Comparison of ENCODE assay signal across 1 cellular context in genomic region chr10:91652364-91652763, GRCh38.
A peak's percentile ranks its signal among the peaks of the same experiment; 100 is the strongest.
TF ChIP-seq lines count a peak whose summit lies in the region.

No MANE protein-coding gene starts in this region.

TF ChIP-seq in SK-N-SH, 30 proteins besides CTCF, POLR2A, EP300 and RAD21 (continued from another document):
- no peak for TF ChIP-seq MEF2A (IDR thresholded peaks at IDR 0.05; ENCODE audit: borderline replicate concordance, low read depth)
- TF ChIP-seq, protein P1, sequence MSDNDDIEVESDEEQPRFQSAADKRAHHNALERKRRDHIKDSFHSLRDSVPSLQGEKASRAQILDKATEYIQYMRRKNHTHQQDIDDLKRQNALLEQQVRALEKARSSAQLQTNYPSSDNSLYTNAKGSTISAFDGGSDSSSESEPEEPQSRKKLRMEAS (IDR thresholded peaks at IDR 0.05; ENCODE audit: low read depth) = peak; percentile 80
- peak; percentile 87 for TF ChIP-seq ZBTB33 (IDR thresholded peaks at IDR 0.05; ENCODE audit: borderline replicate concordance, low read depth)
- peak; percentile 98 for TF ChIP-seq TEAD4 (IDR thresholded peaks at IDR 0.05; ENCODE audit: borderline replicate concordance, insufficient read depth)
- TF ChIP-seq GABPA (IDR thresholded peaks at IDR 0.05; ENCODE audit: low read depth) = 0 out of 2 replicates have a peak, but pooled peaks have one; percentile 13
- TF ChIP-seq, protein P2, sequence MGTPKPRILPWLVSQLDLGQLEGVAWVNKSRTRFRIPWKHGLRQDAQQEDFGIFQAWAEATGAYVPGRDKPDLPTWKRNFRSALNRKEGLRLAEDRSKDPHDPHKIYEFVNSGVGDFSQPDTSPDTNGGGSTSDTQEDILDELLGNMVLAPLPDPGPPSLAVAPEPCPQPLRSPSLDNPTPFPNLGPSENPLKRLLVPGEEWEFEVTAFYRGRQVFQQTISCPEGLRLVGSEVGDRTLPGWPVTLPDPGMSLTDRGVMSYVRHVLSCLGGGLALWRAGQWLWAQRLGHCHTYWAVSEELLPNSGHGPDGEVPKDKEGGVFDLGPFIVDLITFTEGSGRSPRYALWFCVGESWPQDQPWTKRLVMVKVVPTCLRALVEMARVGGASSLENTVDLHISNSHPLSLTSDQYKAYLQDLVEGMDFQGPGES (IDR thresholded peaks at IDR 0.05; ENCODE audit: low read depth, low read length) = no peak
- TF ChIP-seq JUND (IDR thresholded peaks at IDR 0.05) = peak; percentile 97
- no peak for TF ChIP-seq RCOR1 (IDR thresholded peaks at IDR 0.05; ENCODE audit: low read length)
TF ChIP-seq in SK-N-SH: peak in this region for 17.
